Comparison of ENCODE assay signal across 8 cellular contexts in the genomic region with DNA sequence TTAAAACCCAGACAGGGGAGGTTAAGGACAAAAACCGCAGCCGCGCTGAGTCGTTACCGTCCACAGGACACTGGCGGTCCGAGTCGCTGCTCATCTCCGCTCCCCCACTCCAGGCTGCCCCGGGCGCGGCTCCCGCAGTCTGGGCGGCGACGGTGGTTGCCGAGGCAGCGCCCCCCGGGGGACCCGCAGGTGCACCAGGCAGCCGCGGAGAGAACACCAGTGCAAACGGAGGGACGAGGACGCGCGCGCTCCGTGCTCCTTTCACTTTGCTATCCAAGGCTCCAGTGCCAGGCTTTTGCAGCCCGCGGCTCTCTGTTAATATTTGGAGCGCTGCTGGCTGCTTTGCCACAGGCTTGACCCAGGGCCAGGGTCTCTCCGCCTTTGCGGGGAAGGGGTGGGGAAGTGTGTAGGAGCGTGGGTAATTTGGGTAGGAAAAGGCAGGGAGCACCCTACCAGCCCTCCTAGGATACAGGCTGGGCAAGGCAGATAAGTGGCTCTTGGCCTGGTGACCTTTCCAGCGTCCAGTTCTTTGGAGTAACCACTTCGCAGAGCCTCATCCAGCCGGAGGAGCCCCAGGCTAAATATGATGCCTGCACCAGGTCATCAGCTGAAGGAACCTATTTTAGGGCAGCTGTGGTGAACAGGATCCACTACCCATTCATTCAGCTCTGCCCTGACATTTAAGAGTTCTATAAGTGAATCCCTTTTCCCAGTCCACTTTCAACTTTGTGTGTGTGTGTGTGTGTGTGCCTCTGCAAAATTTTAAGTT. TPM values are rescaled to one million over a fixed set of nuclear protein-coding genes. Genes with fewer than 3 reads are reported as not detected.
A peak's percentile ranks its signal among the peaks of the same experiment; 100 is the strongest.
DNase-seq lines count a peak whose midpoint lies in the region; ATAC-seq, FAIRE-seq and TF ChIP-seq lines count a peak whose summit lies in the region.

TSS of gene GADL1 (minus strand) at position 141 of the 769 bp plus-strand sequence. CDS start at position 94, 47 bp downstream.

- H3K27ac ChIP-seq in 22Rv1 (no peak within 1 kb of the TSS), HEK293 (ENCODE audit: extremely low read depth, low read depth, low read length) (no peak within 1 kb of the TSS), WERI-Rb-1 (no peak within 1 kb of the TSS), esophagus squamous epithelium (no peak within 1 kb of the TSS)

- no peak for FAIRE-seq in D721Med (lab: Jason Lieb, UNC)

- DNase-seq in WERI-Rb-1, result peak; percentile 49
- no peak for DNase-seq in esophagus squamous epithelium (lab: John Stamatoyannopoulos, UW)
- no peak for DNase-seq in natural killer cell
- DNase-seq in D721Med (ENCODE audit: insufficient read length, low spot score), result no peak
- DNase-seq in inferior parietal cortex (ENCODE audit: extremely low spot score), result no peak

- no peaks in the 10 kb centered on the region for H3K9me3 Mint-ChIP-seq in natural killer cell

- H3K36me3 Mint-ChIP-seq in natural killer cell, result no peaks in the 10 kb centered on the region

- CTCF ChIA-PET in HEK293 (lab: Yijun Ruan, JAX), result interaction anchor here (1.0 kb wide), 1 partner anchor 9 kb away, joined by 3 read pairs; no protein-coding TSS in a partner anchor

- H3K36me3 ChIP-seq in HEK293 (ENCODE audit: control insufficient read depth in 2 of 2, insufficient read depth in 1 of 2, low read length in 2 of 2) (no peaks in the 10 kb centered on the region), WERI-Rb-1 (no peaks in the 10 kb centered on the region), esophagus squamous epithelium (no peaks in the 10 kb centered on the region)

- 4 to 5% methylated on average over 17 to 30 of the region's 38 CpGs for WGBS in esophagus squamous epithelium, 2 donors

- no peak for TF ChIP-seq POLR2A in esophagus squamous epithelium (IDR thresholded peaks at IDR 0.05)

- H3K27me3 ChIP-seq in WERI-Rb-1 (ENCODE audit: insufficient read depth, low read depth, severe bottlenecking), result peaks cover 4% of the 10 kb centered on the region
- H3K27me3 ChIP-seq in esophagus squamous epithelium, result peaks cover 0 to 45% (median 0%) of the 10 kb centered on the region in 4 donors

- no peaks in the 10 kb centered on the region for H3K4me1 ChIP-seq in HEK293 (ENCODE audit: control insufficient read depth, insufficient read depth, low read length)
- peaks cover 0 to 13% (median 11%) of the 10 kb centered on the region in 3 donors for H3K4me1 ChIP-seq in esophagus squamous epithelium

- POLR2A ChIA-PET in HEK293 (lab: Yijun Ruan, JAX), result no interaction called here

- H3K27ac Mint-ChIP-seq in natural killer cell, result no peak within 1 kb of the TSS

- peak in 1 of 3 donors; percentile 58 for ATAC-seq in natural killer cell
- no peak for ATAC-seq in HG03045 (IDR thresholded peaks at IDR 0.05; ENCODE audit: unreplicated experiment)

- peak within 1 kb of the TSS; percentile 75 for H3K4me3 Mint-ChIP-seq in natural killer cell

- no peaks in the 10 kb centered on the region for H3K9me3 ChIP-seq in HEK293 (ENCODE audit: control insufficient read depth, insufficient read depth, low read depth, low read length)
- no peaks in the 10 kb centered on the region for H3K9me3 ChIP-seq in WERI-Rb-1 (ENCODE audit: severe bottlenecking)
- no peaks in the 10 kb centered on the region for H3K9me3 ChIP-seq in esophagus squamous epithelium

- peak; percentile 14; the same call in 1 of the 2 replicates for TF ChIP-seq CTCF in 22Rv1 (IDR thresholded peaks at IDR 0.05)
- peak; percentile 54 for TF ChIP-seq CTCF in HEK293 (tag by site-specific recombination; IDR thresholded peaks at IDR 0.05)
- 0 out of 2 replicates have a peak, but pooled peaks have one; percentile 10 for TF ChIP-seq CTCF in WERI-Rb-1 (IDR thresholded peaks at IDR 0.05; ENCODE audit: low read depth, low read length)
- no peak for TF ChIP-seq CTCF in esophagus squamous epithelium (IDR thresholded peaks at IDR 0.05)
- no peak for TF ChIP-seq CTCF in natural killer cell (IDR thresholded peaks at IDR 0.05)
- TF ChIP-seq CTCF in D721Med (IDR thresholded peaks at IDR 0.05; ENCODE audit: insufficient read depth, missing control alignments), result no peak

- H3K4me3 ChIP-seq in HEK293 (ENCODE audit: low read depth, low read length), result peak within 1 kb of the TSS; percentile 56
- peak within 1 kb of the TSS; percentile 53 for H3K4me3 ChIP-seq in WERI-Rb-1 (ENCODE audit: low read depth, low read length)
- peak within 1 kb of the TSS; percentile 30 to 78 (median 52) for H3K4me3 ChIP-seq in esophagus squamous epithelium

- intact Hi-C loops in esophagus squamous epithelium (cut with DNase I), result no loop called here
- intact Hi-C loops in natural killer cell (cut with micrococcal nuclease), result no loop called here

- peaks cover 25 to 34% of the 10 kb centered on the region in 2 donors for H3K27me3 Mint-ChIP-seq in natural killer cell (ENCODE audit: low read depth in 2 of 2)

- peaks cover 9 to 15% of the 10 kb centered on the region in 2 donors for H3K4me1 Mint-ChIP-seq in natural killer cell

TF ChIP-seq in HEK293, 187 proteins besides CTCF, POLR2A, EP300 and RAD21:
- TF ChIP-seq ZNF423 (tag by site-specific recombination; IDR thresholded peaks at IDR 0.05) (no peak), REST (tag by site-specific recombination; IDR thresholded peaks at IDR 0.05) (0 out of 2 replicates have a peak, but pooled peaks have one; percentile 15), GLIS2 (tag by site-specific recombination; IDR thresholded peaks at IDR 0.05) (peak; percentile 51; the same call in 1 of the 2 replicates), ZBTB17 (tag by site-specific recombination; IDR thresholded peaks at IDR 0.05) (peak; percentile 47), TCF7L2 (IDR thresholded peaks at IDR 0.05; ENCODE audit: borderline replicate concordance, low read depth, low read length) (no peak), GLIS1 (tag by site-specific recombination; IDR thresholded peaks at IDR 0.05) (peak; percentile 74), ZNF548 (tag by site-specific recombination; IDR thresholded peaks at IDR 0.05) (no peak)
- TF ChIP-seq, protein P1, sequence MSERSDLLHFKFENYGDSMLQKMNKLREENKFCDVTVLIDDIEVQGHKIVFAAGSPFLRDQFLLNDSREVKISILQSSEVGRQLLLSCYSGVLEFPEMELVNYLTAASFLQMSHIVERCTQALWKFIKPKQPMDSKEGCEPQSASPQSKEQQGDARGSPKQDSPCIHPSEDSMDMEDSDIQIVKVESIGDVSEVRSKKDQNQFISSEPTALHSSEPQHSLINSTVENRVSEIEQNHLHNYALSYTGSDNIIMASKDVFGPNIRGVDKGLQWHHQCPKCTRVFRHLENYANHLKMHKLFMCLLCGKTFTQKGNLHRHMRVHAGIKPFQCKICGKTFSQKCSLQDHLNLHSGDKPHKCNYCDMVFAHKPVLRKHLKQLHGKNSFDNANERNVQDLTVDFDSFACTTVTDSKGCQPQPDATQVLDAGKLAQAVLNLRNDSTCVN (tag by site-specific recombination; optimal IDR thresholded peaks at IDR 0.05), result peak; percentile 69
- TF ChIP-seq, protein P2, sequence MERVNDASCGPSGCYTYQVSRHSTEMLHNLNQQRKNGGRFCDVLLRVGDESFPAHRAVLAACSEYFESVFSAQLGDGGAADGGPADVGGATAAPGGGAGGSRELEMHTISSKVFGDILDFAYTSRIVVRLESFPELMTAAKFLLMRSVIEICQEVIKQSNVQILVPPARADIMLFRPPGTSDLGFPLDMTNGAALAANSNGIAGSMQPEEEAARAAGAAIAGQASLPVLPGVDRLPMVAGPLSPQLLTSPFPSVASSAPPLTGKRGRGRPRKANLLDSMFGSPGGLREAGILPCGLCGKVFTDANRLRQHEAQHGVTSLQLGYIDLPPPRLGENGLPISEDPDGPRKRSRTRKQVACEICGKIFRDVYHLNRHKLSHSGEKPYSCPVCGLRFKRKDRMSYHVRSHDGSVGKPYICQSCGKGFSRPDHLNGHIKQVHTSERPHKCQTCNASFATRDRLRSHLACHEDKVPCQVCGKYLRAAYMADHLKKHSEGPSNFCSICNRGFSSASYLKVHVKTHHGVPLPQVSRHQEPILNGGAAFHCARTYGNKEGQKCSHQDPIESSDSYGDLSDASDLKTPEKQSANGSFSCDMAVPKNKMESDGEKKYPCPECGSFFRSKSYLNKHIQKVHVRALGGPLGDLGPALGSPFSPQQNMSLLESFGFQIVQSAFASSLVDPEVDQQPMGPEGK (tag by site-specific recombination; IDR thresholded peaks at IDR 0.05), result 0 out of 2 replicates have a peak, but pooled peaks have one; percentile 30

RNA-seq across cellular contexts. Expression of gene GADL1, which starts in this region (rescaled TPM):
- total RNA-seq in esophagus squamous epithelium (not detected), natural killer cell (not detected)

Comparison
In these comparisons a context has a peak if more than half of its experiments do, and no peak if none do; other contexts are left out.
1. CTCF ChIP-seq: peak in 22Rv1 (single experiment), HEK293 (single experiment) and WERI-Rb-1 (single experiment); none in esophagus squamous epithelium (0 of 6), natural killer cell (single experiment) and D721Med (single experiment).
2. Peak in every context shown above with its lines, with median percentiles within 50 percentile points of each other: H3K4me3 ChIP-seq.